9 cellular contexts compared by ENCODE assay signal in the genomic region with DNA sequence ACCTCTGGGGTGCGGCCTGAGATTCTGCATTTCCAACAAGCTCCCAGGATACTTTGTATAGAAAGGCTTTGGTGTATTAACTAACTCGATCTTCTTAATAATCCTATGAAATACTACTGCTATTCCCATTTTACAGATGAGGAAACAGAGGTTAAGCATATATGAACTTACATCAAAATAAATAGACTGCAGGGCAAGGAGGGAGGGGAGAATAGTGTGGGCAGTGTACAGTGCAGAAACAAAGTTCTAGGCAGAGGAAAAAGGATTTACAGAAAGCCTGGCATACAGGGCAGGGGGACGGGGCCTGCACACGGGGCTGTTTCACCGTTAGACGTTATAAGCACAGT. TPM values are rescaled to one million over a fixed set of nuclear protein-coding genes. Genes with fewer than 3 reads are reported as not detected.
DNase-seq lines count a peak whose midpoint lies in the region; ATAC-seq and TF ChIP-seq lines count a peak whose summit lies in the region.
"Had no signal": no experiment of that assay in that cellular context is flagged by ENCODE, and none has a peak within 500 bp of the region (broad histone marks: within the 10 kb centered on the region; RNA-seq: fewer than 3 reads in every experiment).

No MANE protein-coding gene starts in this region.

- H3K4me2 ChIP-seq in GM23338 = peak overlapping the region; percentile 91

- H3K27ac Mint-ChIP-seq in GM23338 (no peak overlapping the region), brain (peak overlapping the region in 2 of 5 experiments; percentile 18 to 28), nephron progenitor cell (no peak overlapping the region)

- no peak overlapping the region for H3K4me3 Mint-ChIP-seq in GM23338
- peak overlapping the region in 3 of 5 experiments; percentile 15 to 74 (median 70) for H3K4me3 Mint-ChIP-seq in brain
- peak overlapping the region; percentile 76 for H3K4me3 Mint-ChIP-seq in nephron progenitor cell

- H3K79me2 ChIP-seq in GM23338 (replicated peaks; ENCODE audit: insufficient read depth) = no peaks in the 10 kb centered on the region

- ATAC-seq in GM23338 = no peak

- CTCF ChIA-PET in A673 (lab: Charles Lee) = no interaction called here

- peaks cover 7% of the 10 kb centered on the region; the same call in 1 of the 2 replicates for H3F3A ChIP-seq in GM23338 (replicated peaks; ENCODE audit: low read depth)

- H3K27ac ChIP-seq in A673 (ENCODE audit: low read depth, low read length, poor library complexity, severe bottlenecking) = no peak overlapping the region
- H3K27ac ChIP-seq in GM23338 (ENCODE audit: low read depth) = no peak overlapping the region

- H3K4me1 ChIP-seq in A673 (ENCODE audit: insufficient read depth, low read length, poor library complexity, severe bottlenecking) (peaks cover 9% of the 10 kb centered on the region), GM23338 (ENCODE audit: insufficient read depth) (peaks cover 4% of the 10 kb centered on the region; the same call in 1 of the 2 replicates)

- no peaks in the 10 kb centered on the region for H3K9me3 Mint-ChIP-seq in GM23338
- H3K9me3 Mint-ChIP-seq in brain = peaks cover 0 to 3% (median 0%) of the 10 kb centered on the region in 5 experiments
- H3K9me3 Mint-ChIP-seq in nephron progenitor cell = peaks cover 7% of the 10 kb centered on the region

- TF ChIP-seq CTCF in A673 (conservative IDR thresholded peaks at IDR 0.05; ENCODE audit: low read depth, low read length) (no peak), GM23338 (conservative IDR thresholded peaks at IDR 0.05; ENCODE audit: low read depth in 2 of 2) (no peak), brain (conservative IDR thresholded peaks at IDR 0.05) (no peak), nephron progenitor cell (IDR thresholded peaks at IDR 0.05) (no peak)

- no peaks in the 10 kb centered on the region for H4K20me1 ChIP-seq in GM23338 (replicated peaks; ENCODE audit: insufficient read depth)

- no peaks in the 10 kb centered on the region for H3K36me3 Mint-ChIP-seq in GM23338 (ENCODE audit: low read depth)
- no peaks in the 10 kb centered on the region for H3K36me3 Mint-ChIP-seq in brain
- H3K36me3 Mint-ChIP-seq in nephron progenitor cell (ENCODE audit: low read depth) = no peaks in the 10 kb centered on the region

- no peak for DNase-seq in A673 (ENCODE audit: low spot score)
- no peak for DNase-seq in GM23338 (ENCODE audit: low spot score)
- DNase-seq in nephron progenitor cell = no peak
- no peak for DNase-seq in NK-92 (lab: John Stamatoyannopoulos, UW; ENCODE audit: unreplicated experiment)
- no peak for DNase-seq in NCI-H226
- no peak for DNase-seq in UCSD-AML1 (lab: John Stamatoyannopoulos, UW; ENCODE audit: unreplicated experiment)
- no peak for DNase-seq in NCI-H146 treated with DMSO at 0.1 percent for 48 hours (lab: John Stamatoyannopoulos, UW; ENCODE audit: unreplicated experiment)
- DNase-seq: NCI-H774 had no signal

- BruUV-seq in A673 (replicated peaks; lab: Mats Ljungman, UMichigan) = TSS peak; percentile 46

- H3K9me2 ChIP-seq in GM23338 (ENCODE audit: insufficient read depth) = no peaks in the 10 kb centered on the region

- intact Hi-C loops in A673 (cut with micrococcal nuclease; ENCODE audit: unreplicated experiment) = no loop called here

- H3K36me3 ChIP-seq in A673 (ENCODE audit: insufficient read depth, low read length, poor library complexity, severe bottlenecking) (no peaks in the 10 kb centered on the region), GM23338 (ENCODE audit: insufficient read depth) (no peaks in the 10 kb centered on the region)

- POLR2A ChIA-PET in A673 (lab: Charles Lee; ENCODE audit: low non-redundant PET) = no interaction called here

- H3K27me3 Mint-ChIP-seq in GM23338 (ENCODE audit: insufficient read depth, low read depth, poor library complexity) (peaks cover 5% of the 10 kb centered on the region), brain (no peaks in the 10 kb centered on the region), nephron progenitor cell (ENCODE audit: low read depth, poor library complexity) (no peaks in the 10 kb centered on the region)

- H3K4me1 Mint-ChIP-seq in GM23338 (peaks cover 11% of the 10 kb centered on the region; the same call in 2 of the 3 replicates), brain (peaks cover 35% of the 10 kb centered on the region), nephron progenitor cell (peaks cover 36% of the 10 kb centered on the region)

- H3K27me3 ChIP-seq in A673 (replicated peaks; ENCODE audit: insufficient read depth, low read depth, low read length, poor library complexity) (no peaks in the 10 kb centered on the region), GM23338 (ENCODE audit: insufficient read depth) (no peaks in the 10 kb centered on the region)

- H2AFZ ChIP-seq in GM23338 = peak overlapping the region; percentile 98

- H3K9me3 ChIP-seq in A673 (ENCODE audit: low read depth, low read length, poor library complexity, severe bottlenecking) = no peaks in the 10 kb centered on the region

- H3K4me3 ChIP-seq in A673 (ENCODE audit: low read depth, low read length, poor library complexity, severe bottlenecking) (no peak overlapping the region), GM23338 (peak overlapping the region; percentile 74)

TF ChIP-seq in GM23338, 12 proteins besides CTCF, POLR2A, EP300 and RAD21:
- TF ChIP-seq STAT1 (IDR thresholded peaks at IDR 0.05; ENCODE audit: unreplicated experiment) = no peak
TF ChIP-seq in GM23338: peak in this region for 0.

RNA-seq across cellular contexts. Expression of a gene that starts 19.0 kb away (rescaled TPM):
- 0.42 TPM in 1 of 2 replicates, not detected in the other for total RNA-seq in A673 (2021)
- 0.94 and 2.1 TPM in 2 replicates for total RNA-seq in GM23338 (2014; rRNA removed; shearing (Covaris generic))
- polyA plus RNA-seq in GM23338 (2016; fragmentation: Nextera tagmentation; extraction: Ambion mirVana) = 1.2 and 2.6 TPM in 2 replicates
- 26.6 TPM for polyA plus RNA-seq in brain (ENCODE audit: insufficient read depth, low read depth, low replicate concordance)
